Comparison of ENCODE assay signal across 9 cellular contexts in the genomic region with DNA sequence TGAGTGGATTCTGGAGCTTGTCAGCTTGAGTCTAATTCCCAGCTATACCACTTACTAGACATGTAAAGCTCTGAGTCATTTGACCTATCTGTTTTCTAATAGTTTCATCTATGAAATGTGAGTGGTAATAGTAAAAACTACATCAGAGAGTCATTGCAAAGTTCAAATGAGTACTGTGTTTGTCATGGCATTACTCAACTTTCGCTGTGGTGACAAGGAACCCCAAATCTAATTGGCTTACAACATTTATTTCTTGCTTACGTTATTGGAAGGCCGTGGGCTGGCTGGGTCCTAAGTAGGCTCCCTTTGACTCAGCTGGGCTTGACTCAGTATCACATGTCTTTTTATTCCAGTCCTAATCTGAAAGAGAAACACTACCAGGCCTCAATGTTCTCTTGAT.
A peak's percentile ranks its signal among the peaks of the same experiment; 100 is the strongest.
DNase-seq lines count a peak whose midpoint lies in the region; ATAC-seq, FAIRE-seq and TF ChIP-seq lines count a peak whose summit lies in the region.
"Had no signal": no experiment of that assay in that cellular context is flagged by ENCODE, and none has a peak within 500 bp of the region (broad histone marks: within the 10 kb centered on the region; RNA-seq: fewer than 3 reads in every experiment).

No MANE protein-coding gene starts in this region.

- no peaks in the 10 kb centered on the region for H3K4me1 ChIP-seq in lower lobe of right lung

- DNase-seq in GM04504 (ENCODE audit: low read depth), result peak; percentile 51
- peak; percentile 72 for DNase-seq in RCC 7860 (ENCODE audit: low spot score)
- DNase-seq in foreskin melanocyte, result peak; percentile 14
- no peak for DNase-seq in H7
- no peak for DNase-seq in NCI-H2171 treated with DMSO at 0.1 percent for 48 hours (lab: John Stamatoyannopoulos, UW)
- no peak for DNase-seq in lower lobe of right lung
- no peak for DNase-seq in NCI-H526 treated with DMSO at 0.1 percent for 48 hours (lab: John Stamatoyannopoulos, UW)
- DNase-seq: islet precursor cell had no signal

- no peaks in the 10 kb centered on the region for H3K36me3 ChIP-seq in H7 (replicated peaks; ENCODE audit: control insufficient read depth, insufficient read depth, low read length)
- H3K36me3 ChIP-seq in lower lobe of right lung, result no peaks in the 10 kb centered on the region

- ATAC-seq in HG02571 (IDR thresholded peaks at IDR 0.05; ENCODE audit: unreplicated experiment) (peak; percentile 46), lower lobe of right lung (no peak)

- FAIRE-seq in RCC 7860 (lab: Jason Lieb, UNC), result peak; percentile 39

- no peak overlapping the region for H3K4me3 ChIP-seq in H7 (ENCODE audit: insufficient read depth, low read depth, low read length)
- no peak overlapping the region for H3K4me3 ChIP-seq in lower lobe of right lung

- H3K27ac ChIP-seq in lower lobe of right lung, result no peak overlapping the region

- TF ChIP-seq CTCF in lower lobe of right lung (IDR thresholded peaks at IDR 0.05), result no peak

- H3K27me3 ChIP-seq in H7 (ENCODE audit: control insufficient read depth, insufficient read depth, low read length) (no peaks in the 10 kb centered on the region), lower lobe of right lung (ENCODE audit: low read depth) (no peaks in the 10 kb centered on the region)

- H3K9me3 ChIP-seq in lower lobe of right lung, result no peaks in the 10 kb centered on the region

- intact Hi-C loops in lower lobe of right lung (cut with DNase I), result no loop called here

Comparison
In these comparisons a context has a peak if more than half of its experiments do, and no peak if none do; other contexts are left out.
1. DNase-seq: peak in GM04504 (single experiment), RCC 7860 (single experiment) and foreskin melanocyte (single experiment); none in H7 (single experiment), NCI-H2171 treated with DMSO at 0.1 percent for 48 hours (single experiment), lower lobe of right lung (single experiment) and NCI-H526 treated with DMSO at 0.1 percent for 48 hours (single experiment).